21 cellular contexts compared by ENCODE assay signal in the genomic region with DNA sequence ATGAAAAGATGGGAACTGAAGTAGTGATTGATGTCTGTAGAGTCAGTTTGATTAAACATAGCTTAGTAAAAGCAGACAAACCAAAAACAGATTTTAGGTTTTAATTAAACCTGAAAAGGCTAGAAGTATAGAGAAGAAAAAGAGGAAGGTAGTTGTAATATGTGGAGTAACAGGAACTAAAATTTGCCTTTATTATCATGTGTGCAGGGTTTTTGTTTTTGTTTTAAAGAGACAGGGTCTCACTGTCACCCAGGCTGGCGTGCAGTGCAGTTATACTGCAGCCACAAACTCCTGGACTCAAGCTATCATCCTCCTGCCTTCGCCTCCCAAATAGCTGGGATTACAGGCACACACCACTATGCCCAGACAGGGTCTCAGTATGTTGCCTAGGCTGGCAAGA. TPM values are rescaled to one million over a fixed set of nuclear protein-coding genes. Genes with fewer than 3 reads are reported as not detected.
DNase-seq lines count a peak whose midpoint lies in the region; ATAC-seq and TF ChIP-seq lines count a peak whose summit lies in the region.
"Had no signal": no experiment of that assay in that cellular context is flagged by ENCODE, and none has a peak within 500 bp of the region (broad histone marks: within the 10 kb centered on the region; RNA-seq: fewer than 3 reads in every experiment).

No MANE protein-coding gene starts in this region.

- no peaks in the 10 kb centered on the region for H3K27me3 ChIP-seq in CD8-positive, alpha-beta T cell (ENCODE audit: insufficient read depth, low read length)
- no peaks in the 10 kb centered on the region for H3K27me3 ChIP-seq in SU-DHL-6 (ENCODE audit: low read length)
- no peaks in the 10 kb centered on the region for H3K27me3 ChIP-seq in naive thymus-derived CD4-positive, alpha-beta T cell (ENCODE audit: control insufficient read depth in 2 of 2, insufficient read depth in 2 of 2, low read length in 2 of 2)
- H3K27me3 ChIP-seq: breast epithelium, vagina had no signal

- peaks cover 42% of the 10 kb centered on the region for H3K4me1 ChIP-seq in CD8-positive, alpha-beta T cell (ENCODE audit: insufficient read depth, low read length)
- peaks cover 23 to 26% of the 10 kb centered on the region in 2 donors for H3K4me1 ChIP-seq in naive thymus-derived CD4-positive, alpha-beta T cell (ENCODE audit: control insufficient read depth in 2 of 2, insufficient read depth in 2 of 2, low read length in 2 of 2)

- TF ChIP-seq CTCF in CD8-positive, alpha-beta T cell (IDR thresholded peaks at IDR 0.05) = no peak
- TF ChIP-seq CTCF in SU-DHL-6 (IDR thresholded peaks at IDR 0.05; ENCODE audit: insufficient read depth, low read length, poor library complexity, severe bottlenecking) (no peak), omental fat pad (IDR thresholded peaks at IDR 0.05) (no peak)

- peak overlapping the region; percentile 26 for H3K4me3 Mint-ChIP-seq in CD8-positive, alpha-beta T cell
- H3K4me3 Mint-ChIP-seq in IgD-negative memory B cell = peak overlapping the region; percentile 66 to 88 (median 78)
- peak overlapping the region in 7 of 10 donors; percentile 6 to 93 (median 40) for H3K4me3 Mint-ChIP-seq in naive thymus-derived CD4-positive, alpha-beta T cell
- H3K4me3 Mint-ChIP-seq: stimulated activated naive CD8-positive, alpha-beta T cell treated with anti-CD3 and anti-CD28 coated beads, Interleukin-15, Interleukin-2, amounts not matched to agents 100 ng/mL and 50 ng/mL, for 24 hours had no signal

- H3K27me3 Mint-ChIP-seq in CD8-positive, alpha-beta T cell (ENCODE audit: low read depth) = no peaks in the 10 kb centered on the region
- H3K27me3 Mint-ChIP-seq in IgD-negative memory B cell = no peaks in the 10 kb centered on the region
- H3K27me3 Mint-ChIP-seq in naive thymus-derived CD4-positive, alpha-beta T cell = no peaks in the 10 kb centered on the region
- H3K27me3 Mint-ChIP-seq: stimulated activated naive CD8-positive, alpha-beta T cell treated with anti-CD3 and anti-CD28 coated beads, Interleukin-15, Interleukin-2, amounts not matched to agents 100 ng/mL and 50 ng/mL, for 24 hours had no signal

- H3K27ac Mint-ChIP-seq in CD8-positive, alpha-beta T cell = peak overlapping the region; percentile 9
- H3K27ac Mint-ChIP-seq in IgD-negative memory B cell = peak overlapping the region; percentile 59 to 91 (median 71)
- peak overlapping the region in 7 of 9 donors; percentile 3 to 70 (median 44) for H3K27ac Mint-ChIP-seq in naive thymus-derived CD4-positive, alpha-beta T cell
- H3K27ac Mint-ChIP-seq: stimulated activated naive CD8-positive, alpha-beta T cell treated with anti-CD3 and anti-CD28 coated beads, Interleukin-15, Interleukin-2, amounts not matched to agents 100 ng/mL and 50 ng/mL, for 24 hours had no signal

- DNase-seq in CD8-positive, alpha-beta T cell = no peak
- DNase-seq in naive thymus-derived CD4-positive, alpha-beta T cell = no peak
- DNase-seq in EL (no peak), omental fat pad (ENCODE audit: low spot score) (no peak), DMS79 treated with DMSO at 0.1 percent for 48 hours (lab: John Stamatoyannopoulos, UW) (no peak)
- DNase-seq: activated naive CD4-positive, alpha-beta T cell; effector CD8-positive, alpha-beta T cell; hypothalamus; KG1; left colon; NCI-H1694 treated with DMSO at 0.1 percent for 48 hours; NCI-H524; small intestine had no signal

- H3K36me3 ChIP-seq in CD8-positive, alpha-beta T cell (ENCODE audit: insufficient read depth, low read length) = peaks cover 40% of the 10 kb centered on the region
- peaks cover 18% of the 10 kb centered on the region for H3K36me3 ChIP-seq in SU-DHL-6 (ENCODE audit: low read length)
- peaks cover 0 to 62% (median 19%) of the 10 kb centered on the region in 3 experiments for H3K36me3 ChIP-seq in naive thymus-derived CD4-positive, alpha-beta T cell (ENCODE audit: control insufficient read depth in 2 of 3, insufficient read depth in 3 of 3, low read length in 3 of 3)

- POLR2A ChIA-PET in CD8-positive, alpha-beta T cell (lab: Charles Lee) = no interaction called here
- POLR2A ChIA-PET in naive thymus-derived CD4-positive, alpha-beta T cell (lab: Charles Lee) = no interaction called here

- peak overlapping the region; percentile 34 for H2AFZ ChIP-seq in SU-DHL-6 (ENCODE audit: low read depth, low read length, severe bottlenecking)
- H2AFZ ChIP-seq: parathyroid adenoma had no signal

- no peaks in the 10 kb centered on the region for H3K9me3 ChIP-seq in CD8-positive, alpha-beta T cell (ENCODE audit: low read length)
- H3K9me3 ChIP-seq in SU-DHL-6 (ENCODE audit: insufficient read depth, low read length) = no peaks in the 10 kb centered on the region
- no peaks in the 10 kb centered on the region for H3K9me3 ChIP-seq in naive thymus-derived CD4-positive, alpha-beta T cell (ENCODE audit: control insufficient read depth in 2 of 3, low read length in 3 of 3)
- H3K9me3 ChIP-seq: breast epithelium, vagina had no signal

- peaks cover 29% of the 10 kb centered on the region for H3F3A ChIP-seq in SU-DHL-6 (ENCODE audit: insufficient read depth)

- no peak overlapping the region for H3K4me3 ChIP-seq in CD8-positive, alpha-beta T cell (ENCODE audit: low read depth, low read length)
- no peak overlapping the region for H3K4me3 ChIP-seq in SU-DHL-6 (ENCODE audit: insufficient read depth, low read length, poor library complexity, severe bottlenecking)
- no peak overlapping the region for H3K4me3 ChIP-seq in naive thymus-derived CD4-positive, alpha-beta T cell (ENCODE audit: low read length)
- H3K4me3 ChIP-seq: breast epithelium, vagina had no signal

- no peak overlapping the region for H3K27ac ChIP-seq in CD8-positive, alpha-beta T cell (ENCODE audit: low read depth, low read length)
- peak overlapping the region; percentile 66 for H3K27ac ChIP-seq in SU-DHL-6 (ENCODE audit: low read depth, low read length)
- no peak overlapping the region for H3K27ac ChIP-seq in naive thymus-derived CD4-positive, alpha-beta T cell (ENCODE audit: low read depth, low read length)
- H3K27ac ChIP-seq: breast epithelium, C4-2B, parathyroid adenoma, RWPE1, vagina had no signal

- H3K36me3 Mint-ChIP-seq in CD8-positive, alpha-beta T cell = peaks cover 70% of the 10 kb centered on the region
- no peaks in the 10 kb centered on the region for H3K36me3 Mint-ChIP-seq in IgD-negative memory B cell
- peaks cover 0 to 13% (median 12%) of the 10 kb centered on the region in 5 donors for H3K36me3 Mint-ChIP-seq in naive thymus-derived CD4-positive, alpha-beta T cell

- no peak overlapping the region for H3K9ac ChIP-seq in SU-DHL-6 (ENCODE audit: low read length)
- H3K9ac ChIP-seq: parathyroid adenoma had no signal

- peaks cover 53% of the 10 kb centered on the region for H3K4me1 Mint-ChIP-seq in CD8-positive, alpha-beta T cell (ENCODE audit: low read depth)
- peaks cover 30 to 44% (median 41%) of the 10 kb centered on the region in 3 donors for H3K4me1 Mint-ChIP-seq in IgD-negative memory B cell
- H3K4me1 Mint-ChIP-seq in naive thymus-derived CD4-positive, alpha-beta T cell = peaks cover 23 to 59% (median 46%) of the 10 kb centered on the region in 7 donors

- no peaks in the 10 kb centered on the region for H4K20me1 ChIP-seq in SU-DHL-6 (ENCODE audit: low read depth, low read length)

- no peak for ATAC-seq in CD8-positive, alpha-beta T cell
- no peak for ATAC-seq in naive thymus-derived CD4-positive, alpha-beta T cell
- ATAC-seq in omental fat pad (ENCODE audit: low FRiP score) = no peak
- ATAC-seq: left colon had no signal

- CTCF ChIA-PET in CD8-positive, alpha-beta T cell (lab: Charles Lee) = interaction anchor here (1.5 kb wide), 1 partner anchor 20 kb away, joined by 6 read pairs; no protein-coding TSS in a partner anchor
- CTCF ChIA-PET in naive thymus-derived CD4-positive, alpha-beta T cell (lab: Charles Lee) = interaction anchor here (0.7 kb wide), 1 partner anchor 21 kb away, joined by 3 read pairs; no protein-coding TSS in a partner anchor

- intact Hi-C loops in CD8-positive, alpha-beta T cell (cut with DNase I, micrococcal nuclease) = loop anchor here in 1 of 2 experiments (10.0 kb wide), 1 partner anchor 593 kb away; a partner anchor contains a TSS
- intact Hi-C loops in naive thymus-derived CD4-positive, alpha-beta T cell (cut with micrococcal nuclease) = loop anchor here in 1 of 2 donors (10.0 kb wide), 1 partner anchor 137 kb away; no protein-coding TSS in a partner anchor

- H3K9me3 Mint-ChIP-seq in CD8-positive, alpha-beta T cell = no peaks in the 10 kb centered on the region
- H3K9me3 Mint-ChIP-seq in IgD-negative memory B cell = no peaks in the 10 kb centered on the region
- H3K9me3 Mint-ChIP-seq in naive thymus-derived CD4-positive, alpha-beta T cell = no peaks in the 10 kb centered on the region
- H3K9me3 Mint-ChIP-seq: stimulated activated naive CD8-positive, alpha-beta T cell treated with anti-CD3 and anti-CD28 coated beads, Interleukin-15, Interleukin-2, amounts not matched to agents 100 ng/mL and 50 ng/mL, for 24 hours had no signal

- H3K79me2 ChIP-seq in SU-DHL-6 (ENCODE audit: insufficient read depth, low read length) = peaks cover 3% of the 10 kb centered on the region; the same call in 1 of the 2 replicates

- H3K9me2 ChIP-seq in SU-DHL-6 (replicated peaks; ENCODE audit: insufficient read depth, low read length) = no peaks in the 10 kb centered on the region

- H3K4me2 ChIP-seq in SU-DHL-6 (ENCODE audit: low read depth, low read length, poor library complexity, severe bottlenecking) = peak overlapping the region; percentile 58

RNA-seq across cellular contexts. Expression of a gene that starts 6.0 kb away (rescaled TPM):
- total RNA-seq in CD8-positive, alpha-beta T cell = 100 to 1,000 TPM; 108 to 110 TPM
- polyA plus RNA-seq in IgD-negative memory B cell = 58.3 TPM
- total RNA-seq in naive thymus-derived CD4-positive, alpha-beta T cell = 10 to 100 TPM; 47.4 to 88.6 (median 59.5) TPM
- 10 to 100 TPM; 58.5 to 74.3 TPM for polyA plus RNA-seq in naive thymus-derived CD4-positive, alpha-beta T cell
- 10 to 100 TPM; 57.3 to 88.4 (median 65.8) TPM for total RNA-seq in omental fat pad

RNA-seq across cellular contexts. Expression of a gene that starts 10.5 kb away (rescaled TPM):
- total RNA-seq in CD8-positive, alpha-beta T cell = 10 to 100 TPM; 67.0 to 72.8 TPM
- polyA plus RNA-seq in IgD-negative memory B cell = 10.8 TPM
- 10 to 100 TPM; 52.0 to 64.9 (median 60.4) TPM for total RNA-seq in naive thymus-derived CD4-positive, alpha-beta T cell
- polyA plus RNA-seq in naive thymus-derived CD4-positive, alpha-beta T cell = 10 to 100 TPM in 1 of 2 donors, 1 to 10 TPM in 1; 9.5 to 15.0 TPM
- total RNA-seq in omental fat pad = 100 to 1,000 TPM in 1 of 4 donors, 10 to 100 TPM in 3; 65.9 to 138 (median 86.1) TPM

Comparison
In these comparisons a context has a peak if more than half of its experiments do, and no peak if none do; other contexts are left out.
1. H3K27ac Mint-ChIP-seq: peak in every context shown above with its lines; median percentile 71 in IgD-negative memory B cell; 44 in naive thymus-derived CD4-positive, alpha-beta T cell; 9 in CD8-positive, alpha-beta T cell.
2. H3K4me3 Mint-ChIP-seq: peak in every context shown above with its lines; median percentile 78 in IgD-negative memory B cell; 40 in naive thymus-derived CD4-positive, alpha-beta T cell; 26 in CD8-positive, alpha-beta T cell.